13 cellular contexts compared by ENCODE assay signal in genomic region chr10:5945203-5945534, GRCh38. TPM values are rescaled to one million over a fixed set of nuclear protein-coding genes. Genes with fewer than 3 reads are reported as not detected.
A peak's percentile ranks its signal among the peaks of the same experiment; 100 is the strongest.
DNase-seq lines count a peak whose midpoint lies in the region; ATAC-seq, FAIRE-seq and TF ChIP-seq lines count a peak whose summit lies in the region.
"Had no signal": no experiment of that assay in that cellular context is flagged by ENCODE, and none has a peak within 500 bp of the region (broad histone marks: within the 10 kb centered on the region; RNA-seq: fewer than 3 reads in every experiment).

No MANE protein-coding gene starts in this region.

- H3F3A ChIP-seq in SK-N-SH (replicated peaks; ENCODE audit: insufficient read depth) = peaks cover 24% of the 10 kb centered on the region

- no peak for FAIRE-seq in H1 (lab: Jason Lieb, UNC)

- H3K4me3 ChIP-seq in SK-N-SH (ENCODE audit: low read depth in 2 of 2, low read length in 1 of 2) (no peak overlapping the region), H1 (ENCODE audit: extremely low read depth in 1 of 4, insufficient read depth in 2 of 4, low read depth in 3 of 4, low read length in 4 of 4) (no peak overlapping the region), muscle layer of duodenum (ENCODE audit: low read depth in 1 of 2, low read length in 2 of 2) (peak overlapping the region; percentile 38 to 48), tibial nerve (peak overlapping the region in 2 of 4 donors; percentile 9 to 33)

- TF ChIP-seq POLR2A in H1 (IDR thresholded peaks at IDR 0.05; ENCODE audit: control extremely low read depth in 1 of 2, low read depth in 2 of 2, low read length in 2 of 2) (no peak), tibial nerve (IDR thresholded peaks at IDR 0.05) (no peak)

- ATAC-seq in SK-N-SH treated with all-trans-retinoic acid at 6 μM for 48 hours = no peak
- ATAC-seq: activated CD8-positive, alpha-beta T cell treated with anti-CD3 and anti-CD28 coated beads, Interleukin-2, amount 10 ng/mL, durations not matched to agents 7 days and 5 days; T-cell had no signal

- H3K4me1 ChIP-seq in SK-N-SH (ENCODE audit: control insufficient read depth in 1 of 2, insufficient read depth in 2 of 2, low read depth in 1 of 2, low read length in 1 of 2) (peaks cover 3 to 23% of the 10 kb centered on the region in 2 experiments; a peak in 3 of 4 replicates), H1 (replicated peaks in 1 of 4; ENCODE audit: control insufficient read depth in 3 of 4, insufficient read depth in 4 of 4, low read length in 3 of 4) (peaks cover 0 to 14% (median 7%) of the 10 kb centered on the region in 4 experiments; a peak in 6 of 7 replicates), muscle layer of duodenum (ENCODE audit: control insufficient read depth in 1 of 2, insufficient read depth in 2 of 2, low read length in 2 of 2) (peaks cover 6 to 15% of the 10 kb centered on the region in 2 donors), tibial nerve (peaks cover 0 to 40% (median 11%) of the 10 kb centered on the region in 4 donors)

- no peak overlapping the region for H2BK15ac ChIP-seq in H1 (ENCODE audit: low read length)

- peak overlapping the region; percentile 85 for H2AFZ ChIP-seq in SK-N-SH (ENCODE audit: low read depth)
- 0 out of 2 replicates have a peak overlapping the region, but pooled peaks have one; percentile 46 for H2AFZ ChIP-seq in H1 (ENCODE audit: low read length)

- no peak overlapping the region for H2AK5ac ChIP-seq in H1 (ENCODE audit: low read depth, low read length)

- H3K23me2 ChIP-seq in H1 (ENCODE audit: low read depth, low read length) = no peaks in the 10 kb centered on the region; the same call in 1 of the 2 replicates

- no peak overlapping the region for H2BK120ac ChIP-seq in H1 (replicated peaks; ENCODE audit: low read depth, low read length)

- no peak overlapping the region for H4K8ac ChIP-seq in H1 (ENCODE audit: extremely low read depth, insufficient read depth, low read length)

- no peak overlapping the region for H3K4ac ChIP-seq in H1 (replicated peaks; ENCODE audit: insufficient read length, low read depth, low read length)

- no peak for DNase-seq in SK-N-SH
- DNase-seq in H1 (ENCODE audit: low read depth in 1 of 2, low spot score in 2 of 2) = no peak
- DNase-seq in tibial nerve (ENCODE audit: low spot score in 2 of 2) = no peak
- DNase-seq in stimulated activated CD4-positive, alpha-beta T cell treated with anti-CD3 and anti-CD28 coated beads, Interleukin-4, amount 100 ng/mL, for 4 hours = no peak
- no peak for DNase-seq in anterior cingulate cortex (lab: John Stamatoyannopoulos, UW)
- DNase-seq in NOMO-1 treated with dmso at 0.1 percent for 144 hours (lab: John Stamatoyannopoulos, UW; ENCODE audit: unreplicated experiment) = no peak
- DNase-seq: activated CD8-positive, alpha-beta T cell treated with anti-CD3 and anti-CD28 coated beads, Interleukin-2, amount 10 ng/mL, durations not matched to agents 7 days and 5 days; nephron progenitor cell; stimulated activated CD4-positive, alpha-beta T cell treated with anti-CD3 and anti-CD28 coated beads, Interleukin-4, amount 100 ng/mL, for 1 hour; T-cell had no signal

- H4K91ac ChIP-seq in H1 (replicated peaks; ENCODE audit: insufficient read length, low read length) = no peak overlapping the region

- H3K9ac ChIP-seq in SK-N-SH (peak overlapping the region; percentile 51; the same call in 1 of the 2 replicates), H1 (replicated peaks in 1 of 4; ENCODE audit: extremely low read depth in 1 of 4, low read depth in 3 of 4, low read length in 3 of 4) (no peak overlapping the region)

- CTCF ChIA-PET in SK-N-SH (lab: Yijun Ruan, JAX) (no interaction called here), H1 (lab: Charles Lee; ENCODE audit: partially characterized antibody) (interaction anchor here (1.2 to 1.6 kb wide), 2 partner anchors 138 to 142 kb away, joined by 3 read pairs; no protein-coding TSS in a partner anchor)

- no peak for TF ChIP-seq CTCF in SK-N-SH (IDR thresholded peaks at IDR 0.05)
- no peak for TF ChIP-seq CTCF in H1 (IDR thresholded peaks at IDR 0.05; ENCODE audit: control extremely low read depth in 1 of 3, insufficient read depth in 1 of 3, low read depth in 1 of 3, low read length in 3 of 3)
- TF ChIP-seq CTCF in tibial nerve (IDR thresholded peaks at IDR 0.05) = no peak

- H3K4me2 ChIP-seq in SK-N-SH (peak overlapping the region; percentile 50; the same call in 1 of the 2 replicates), H1 (ENCODE audit: insufficient read depth in 1 of 2, low read depth in 2 of 2, low read length in 2 of 2) (no peak overlapping the region)

- no peak overlapping the region for H4K5ac ChIP-seq in H1 (ENCODE audit: insufficient read length, low read depth, low read length)

- no peaks in the 10 kb centered on the region for H3K36me3 ChIP-seq in SK-N-SH (replicated peaks in 1 of 2; ENCODE audit: control insufficient read depth in 1 of 2, insufficient read depth in 2 of 2, low read length in 1 of 2)
- H3K36me3 ChIP-seq in H1 (ENCODE audit: control insufficient read depth in 2 of 4, insufficient read depth in 4 of 4, low read length in 3 of 4) = no peaks in the 10 kb centered on the region
- H3K36me3 ChIP-seq in muscle layer of duodenum (ENCODE audit: control insufficient read depth in 1 of 2, insufficient read depth in 2 of 2, low read length in 2 of 2) = no peaks in the 10 kb centered on the region
- no peaks in the 10 kb centered on the region for H3K36me3 ChIP-seq in tibial nerve

- H3K18ac ChIP-seq in H1 (ENCODE audit: extremely low read depth, low read length) = no peak overlapping the region

- H3K27ac ChIP-seq in SK-N-SH (ENCODE audit: low read depth in 2 of 2, low read length in 1 of 2) (peak overlapping the region in 1 of 2 experiments; percentile 100; a peak in 2 of 4 replicates), H1 (ENCODE audit: low read depth, low read length) (no peak overlapping the region), muscle layer of duodenum (ENCODE audit: low read length) (peak overlapping the region; percentile 88), tibial nerve (peak overlapping the region in 3 of 4 donors; percentile 78 to 83 (median 79))
- H3K27ac ChIP-seq: 22Rv1 had no signal

- H3K9me3 ChIP-seq in SK-N-SH = no peaks in the 10 kb centered on the region
- H3K9me3 ChIP-seq in H1 (ENCODE audit: insufficient read depth in 2 of 2, low read depth in 1 of 2, low read length in 1 of 2) = no peaks in the 10 kb centered on the region
- H3K9me3 ChIP-seq in muscle layer of duodenum (ENCODE audit: control insufficient read depth in 1 of 2, low read length in 2 of 2) = no peaks in the 10 kb centered on the region
- H3K9me3 ChIP-seq in tibial nerve = no peaks in the 10 kb centered on the region

- H3K27me3 ChIP-seq in SK-N-SH (ENCODE audit: insufficient read depth) (no peaks in the 10 kb centered on the region), H1 (replicated peaks in 1 of 4; ENCODE audit: control insufficient read depth in 3 of 4, extremely low read depth in 1 of 4, insufficient read depth in 3 of 4, low read length in 3 of 4) (no peaks in the 10 kb centered on the region), muscle layer of duodenum (ENCODE audit: low read depth, low read length) (no peaks in the 10 kb centered on the region), tibial nerve (peaks cover 0 to 8% of the 10 kb centered on the region in 2 donors)

- H3K79me1 ChIP-seq in H1 (ENCODE audit: low read depth, low read length) = no peaks in the 10 kb centered on the region

- TF ChIP-seq EP300 in SK-N-SH (IDR thresholded peaks at IDR 0.05; ENCODE audit: borderline replicate concordance in 1 of 2, low read depth in 1 of 2, low read length in 1 of 2) = no peak
- no peak for TF ChIP-seq EP300 in H1 (IDR thresholded peaks at IDR 0.05; ENCODE audit: borderline replicate concordance in 1 of 2, low read depth in 2 of 2, low read length in 2 of 2)
- TF ChIP-seq EP300 in tibial nerve (IDR thresholded peaks at IDR 0.05) = no peak

- no peak overlapping the region for H2BK12ac ChIP-seq in H1 (ENCODE audit: low read depth, low read length)

- no peak overlapping the region for H2BK20ac ChIP-seq in H1 (ENCODE audit: low read length)

- H3K79me2 ChIP-seq in SK-N-SH (ENCODE audit: insufficient read depth) (no peaks in the 10 kb centered on the region), H1 (ENCODE audit: control insufficient read depth in 1 of 2, insufficient read depth in 2 of 2, low read length in 2 of 2) (no peaks in the 10 kb centered on the region)

- no peak overlapping the region for H3K14ac ChIP-seq in H1 (ENCODE audit: insufficient read length)

- no peak overlapping the region for H2BK5ac ChIP-seq in H1 (ENCODE audit: low read depth, low read length)

- 91% methylated on average over 9 of the region's 10 CpGs for WGBS in SK-N-SH (ENCODE audit: low lambda C conversion rate)
- 83% methylated on average over 10 of the region's 10 CpGs; no CpG with 5 or more reads in 1 of the 2 experiments for WGBS in H1 (ENCODE audit: extremely low coverage in 1 of 2, insufficient coverage in 1 of 2, insufficient read length in 1 of 2, insufficient replicate concordance in 2 of 2, low coverage in 1 of 2, low lambda C conversion rate in 2 of 2, missing lambda C conversion rate in 1 of 2), 2 experiments
- 82 to 87% methylated on average over 7 to 10 of the region's 10 CpGs for WGBS in tibial nerve, 2 donors

- TF ChIP-seq RAD21 in SK-N-SH (IDR thresholded peaks at IDR 0.05; ENCODE audit: low read length) (no peak), H1 (IDR thresholded peaks at IDR 0.05 in 1 of 2, conservative IDR thresholded peaks at IDR 0.05 in 1 of 2; ENCODE audit: low read depth in 2 of 2, low read length in 2 of 2) (no peak)

- no peak overlapping the region for H3K23ac ChIP-seq in H1 (ENCODE audit: insufficient read length)

- H3K9me2 ChIP-seq in SK-N-SH = no peaks in the 10 kb centered on the region

- no peaks in the 10 kb centered on the region for H4K20me1 ChIP-seq in SK-N-SH (ENCODE audit: insufficient read depth)
- H4K20me1 ChIP-seq in H1 (replicated peaks in 1 of 2; ENCODE audit: control insufficient read depth in 1 of 2, insufficient read depth in 2 of 2, low read length in 2 of 2) = no peaks in the 10 kb centered on the region

- H3K56ac ChIP-seq in H1 (replicated peaks; ENCODE audit: insufficient read length, low read depth, low read length) = no peak overlapping the region

- POLR2A ChIA-PET in SK-N-SH (lab: Yijun Ruan, JAX) (no interaction called here), H1 (lab: Charles Lee; ENCODE audit: partially characterized antibody) (no interaction called here)

RNA-seq across cellular contexts. Expression of gene IL15RA, which starts 32.2 kb away (rescaled TPM):
- 1.2 and 2.1 TPM in 2 replicates for polyA plus RNA-seq in SK-N-SH (2012; rRNA removed)
- polyA plus RNA-seq in SK-N-SH (2012; cell fraction: cytosol; rRNA removed) = 0.82 and 1.3 TPM in 2 replicates
- 1.5 and 2.1 TPM in 2 replicates for polyA plus RNA-seq in SK-N-SH (2012; cell fraction: nucleus; rRNA removed)
- total RNA-seq in H1 (2021; fragmentation: NEBNext Ultra II Directional; extraction: Animal tissue kit (Norgen Biotek cat#: 25700)) = 0.98 and 1.3 TPM in 2 replicates
- 1.4 and 2.5 TPM in 2 replicates for polyA plus RNA-seq in H1 (2011; rRNA removed)
- polyA plus RNA-seq in H1 (2011; cell fraction: cytosol; rRNA removed) = 1.5 TPM
- polyA plus RNA-seq in H1 (2011; cell fraction: nucleus; rRNA removed) = 2.1 TPM
- polyA plus RNA-seq in H1 (2012, experiment 1 of 2) = 0.44 to 1.1 TPM (median 0.83 TPM) in 4 replicates
- polyA plus RNA-seq in H1 (2012, experiment 2 of 2) = 1.2 TPM
- 1.1 TPM for polyA plus RNA-seq in H1 (2013, experiment 1 of 2)
- 0.81 TPM for polyA plus RNA-seq in H1 (2013, experiment 2 of 2)
- 0.27 and 1.7 TPM in 2 replicates for polyA minus RNA-seq in H1 (2011; rRNA and poly(A)+ RNA removed)
- polyA minus RNA-seq in H1 (2011; cell fraction: cytosol; rRNA and poly(A)+ RNA removed) = not detected
- polyA minus RNA-seq in H1 (2011; cell fraction: nucleus; rRNA and poly(A)+ RNA removed) = 2.3 TPM
- total RNA-seq in tibial nerve = 10 to 100 TPM in 2 of 4 donors, 1 to 10 TPM in 2; 9.0 to 18.6 (median 12.6) TPM

RNA-seq across cellular contexts. Expression of gene FBH1, which starts 55.1 kb away (rescaled TPM):
- polyA plus RNA-seq in SK-N-SH (2012; rRNA removed) (60.9 and 71.9 TPM in 2 replicates), H1 (2011; rRNA removed) (31.1 and 42.2 TPM in 2 replicates)
- 51.3 and 57.8 TPM in 2 replicates for polyA plus RNA-seq in SK-N-SH (2012; cell fraction: cytosol; rRNA removed)
- polyA plus RNA-seq in SK-N-SH (2012; cell fraction: nucleus; rRNA removed) = 112 and 143 TPM in 2 replicates
- 49.0 and 51.8 TPM in 2 replicates for total RNA-seq in H1 (2021; fragmentation: NEBNext Ultra II Directional; extraction: Animal tissue kit (Norgen Biotek cat#: 25700))
- 40.1 TPM for polyA plus RNA-seq in H1 (2011; cell fraction: cytosol; rRNA removed)
- 131 TPM for polyA plus RNA-seq in H1 (2011; cell fraction: nucleus; rRNA removed)
- 34.3 to 44.6 TPM (median 42.2 TPM) in 4 replicates for polyA plus RNA-seq in H1 (2012, experiment 1 of 2)
- 10.6 TPM for polyA plus RNA-seq in H1 (2012, experiment 2 of 2)
- 23.4 TPM for polyA plus RNA-seq in H1 (2013, experiment 1 of 2)
- 22.8 TPM for polyA plus RNA-seq in H1 (2013, experiment 2 of 2)
- polyA minus RNA-seq in H1 (2011; rRNA and poly(A)+ RNA removed) = 125 TPM in 2 replicates
- polyA minus RNA-seq in H1 (2011; cell fraction: cytosol; rRNA and poly(A)+ RNA removed) = 54.8 TPM
- polyA minus RNA-seq in H1 (2011; cell fraction: nucleus; rRNA and poly(A)+ RNA removed) = 104 TPM
- 100 to 1,000 TPM in 2 of 4 donors, 10 to 100 TPM in 2; 64.0 to 109 (median 96.6) TPM for total RNA-seq in tibial nerve

RNA-seq across cellular contexts. Expression of gene ANKRD16, which starts 55.5 kb away (rescaled TPM):
- polyA plus RNA-seq in SK-N-SH (2012; rRNA removed) = 9.9 and 11.9 TPM in 2 replicates
- polyA plus RNA-seq in SK-N-SH (2012; cell fraction: cytosol; rRNA removed) = 5.7 and 7.4 TPM in 2 replicates
- 31.9 and 35.4 TPM in 2 replicates for polyA plus RNA-seq in SK-N-SH (2012; cell fraction: nucleus; rRNA removed)
- 7.7 and 8.2 TPM in 2 replicates for total RNA-seq in H1 (2021; fragmentation: NEBNext Ultra II Directional; extraction: Animal tissue kit (Norgen Biotek cat#: 25700))
- 12.7 and 14.2 TPM in 2 replicates for polyA plus RNA-seq in H1 (2011; rRNA removed)
- polyA plus RNA-seq in H1 (2011; cell fraction: cytosol; rRNA removed) = 12.0 TPM
- polyA plus RNA-seq in H1 (2011; cell fraction: nucleus; rRNA removed) = 29.1 TPM
- 4.8 to 9.1 TPM (median 8.1 TPM) in 4 replicates for polyA plus RNA-seq in H1 (2012, experiment 1 of 2)
- 4.8 TPM for polyA plus RNA-seq in H1 (2012, experiment 2 of 2)
- polyA plus RNA-seq in H1 (2013, experiment 1 of 2) = 5.5 TPM
- 5.1 TPM for polyA plus RNA-seq in H1 (2013, experiment 2 of 2)
- polyA minus RNA-seq in H1 (2011; rRNA and poly(A)+ RNA removed) = 19.9 and 35.7 TPM in 2 replicates
- polyA minus RNA-seq in H1 (2011; cell fraction: cytosol; rRNA and poly(A)+ RNA removed) = 10.9 TPM
- 28.6 TPM for polyA minus RNA-seq in H1 (2011; cell fraction: nucleus; rRNA and poly(A)+ RNA removed)
- 10 to 100 TPM; 20.5 to 24.0 (median 21.2) TPM for total RNA-seq in tibial nerve

Comparison
In these comparisons a context has a peak if more than half of its experiments do, and no peak if none do; other contexts are left out.
1. H3K4me3 ChIP-seq: peak in muscle layer of duodenum (2 of 2); none in SK-N-SH (0 of 2) and H1 (0 of 4).